8 cellular contexts compared by ENCODE assay signal in genomic region chr9:91681461-91682305, GRCh38.
DNase-seq lines count a peak whose midpoint lies in the region; ATAC-seq and TF ChIP-seq lines count a peak whose summit lies in the region.

No MANE protein-coding gene starts in this region.

- intact Hi-C loops in tibial artery (cut with DNase I; ENCODE audit: low total_unique reads) = loop anchor here (10.0 kb wide), 1 partner anchor 767 kb away; no protein-coding TSS in a partner anchor

- no peaks in the 10 kb centered on the region for H3K9me3 ChIP-seq in tibial artery

- H3K27ac ChIP-seq in foreskin keratinocyte (no peak overlapping the region), tibial artery (no peak overlapping the region)

- ATAC-seq in HG03045 (IDR thresholded peaks at IDR 0.05; ENCODE audit: unreplicated experiment) (peak; percentile 55), foreskin keratinocyte (peak; percentile 87), omental fat pad (ENCODE audit: low FRiP score) (peak; percentile 66)

- DNase-seq in DMS53 treated with DMSO at 0.1 percent for 48 hours (lab: John Stamatoyannopoulos, UW; ENCODE audit: unreplicated experiment) (peak; percentile 51), foreskin keratinocyte (no peak), omental fat pad (ENCODE audit: low spot score) (peak; percentile 68), tibial artery (peak; percentile 53 to 77), mesenteric fat pad (ENCODE audit: low spot score) (no peak)
- peak; percentile 36 for DNase-seq in activated effector memory CD4-positive, alpha-beta T cell treated with Interleukin-2 at 50 U/mL for 16 hours

- no peaks in the 10 kb centered on the region for H3K4me1 ChIP-seq in foreskin keratinocyte
- H3K4me1 ChIP-seq in tibial artery = peaks cover 0 to 7% (median 0%) of the 10 kb centered on the region in 4 donors

- no peaks in the 10 kb centered on the region for H3K36me3 ChIP-seq in tibial artery

- H3K27me3 ChIP-seq in foreskin keratinocyte (no peaks in the 10 kb centered on the region), tibial artery (peaks cover 0 to 17% of the 10 kb centered on the region in 2 donors)

- no peak overlapping the region for H3K4me3 ChIP-seq in tibial artery

- TF ChIP-seq CTCF in foreskin keratinocyte (conservative IDR thresholded peaks at IDR 0.05) (peak; percentile 84), omental fat pad (IDR thresholded peaks at IDR 0.05) (peak in 1 of 3 donors; percentile 34), tibial artery (IDR thresholded peaks at IDR 0.05) (peak; percentile 46 to 78)

TF ChIP-seq in PFSK-1, 5 proteins besides CTCF, POLR2A, EP300 and RAD21:
- TF ChIP-seq FOXP2 (optimal IDR thresholded peaks at IDR 0.05; ENCODE audit: borderline replicate concordance, extremely low read depth, extremely low read length, insufficient read depth) (peak; percentile 53), POLR2AphosphoS5 (IDR thresholded peaks at IDR 0.05; ENCODE audit: low read depth, low read length) (no peak)

Comparison
In these comparisons a context has a peak if more than half of its experiments do, and no peak if none do; other contexts are left out.
1. DNase-seq: peak in DMS53 treated with DMSO at 0.1 percent for 48 hours (single experiment), activated effector memory CD4-positive, alpha-beta T cell treated with Interleukin-2 at 50 U/mL for 16 hours (single experiment), omental fat pad (single experiment) and tibial artery (2 of 2); none in foreskin keratinocyte (0 of 2) and mesenteric fat pad (single experiment).
2. Peak in every context shown above with its lines, with median percentiles within 50 percentile points of each other: ATAC-seq.